32 cellular contexts compared by ENCODE assay signal in the genomic region with DNA sequence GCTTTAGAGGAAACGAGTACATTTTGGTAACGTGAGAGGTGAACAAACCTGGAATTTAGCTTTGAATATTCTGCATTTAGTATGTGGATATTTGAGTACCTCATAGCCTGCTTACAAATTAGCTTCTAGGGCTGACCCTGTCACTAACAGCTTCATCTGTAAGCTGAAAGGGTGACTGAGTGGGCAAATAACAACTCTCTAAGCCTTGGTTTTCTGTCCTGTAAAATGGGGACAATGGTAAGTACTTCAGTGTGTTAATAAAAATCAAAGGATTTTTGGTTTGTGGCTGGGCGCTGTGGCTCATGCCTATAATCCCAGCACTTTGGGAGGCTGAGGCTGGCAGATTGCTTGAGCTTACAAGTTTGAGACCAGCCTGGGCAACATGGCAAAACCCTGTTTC. TPM values are rescaled to one million over a fixed set of nuclear protein-coding genes. Genes with fewer than 3 reads are reported as not detected.
"Had no signal": no experiment of that assay in that cellular context is flagged by ENCODE, and none has a peak within 500 bp of the region (broad histone marks: within the 10 kb centered on the region; RNA-seq: fewer than 3 reads in every experiment).

No MANE protein-coding gene starts in this region.

- H3K9me3 ChIP-seq: body of pancreas, gastrocnemius medialis had no signal

- H3K27ac Mint-ChIP-seq: activated CD4-positive, alpha-beta memory T cell treated with anti-CD3 and anti-CD28 coated beads for 36 hours; activated CD4-positive, alpha-beta T cell treated with anti-CD3 and anti-CD28 coated beads for 36 hours; activated CD4-positive, alpha-beta T cell treated with anti-CD3 and anti-CD28 coated beads, Interleukin-2, amount 10 ng/mL, durations not matched to agents 24 days and 14 days; activated CD8-positive, alpha-beta T cell treated with anti-CD3 and anti-CD28 coated beads, Interleukin-2, amount 10 ng/mL, durations not matched to agents 7 days and 5 days; activated naive CD8-positive, alpha-beta T cell; activated T-helper 17 cell treated with anti-CD3 and anti-CD28 coated beads, Interleukin-2, amount 50 U/mL, for 72 hours; effector memory CD8-positive, alpha-beta T cell; T-helper 1 cell treated with Interleukin-12 subunit alpha and Interleukin-12 subunit beta and Interleukin-4 antibody, amounts not matched to agents 30 μg/mL and 1 μg/mL, for 36 hours had no signal

- H3K9me3 Mint-ChIP-seq: activated CD4-positive, alpha-beta T cell treated with anti-CD3 and anti-CD28 coated beads, Interleukin-2, amount 10 ng/mL, durations not matched to agents 24 days and 14 days; T-helper 1 cell treated with Interleukin-12 subunit alpha and Interleukin-12 subunit beta and Interleukin-4 antibody, amounts not matched to agents 30 μg/mL and 1 μg/mL, for 36 hours had no signal

- DNase-seq: activated CD4-positive, alpha-beta memory T cell treated with anti-CD3 and anti-CD28 coated beads for 36 hours; activated CD4-positive, alpha-beta T cell treated with anti-CD3 and anti-CD28 coated beads for 36 hours; activated CD4-positive, alpha-beta T cell treated with anti-CD3 and anti-CD28 coated beads, Interleukin-2, amount 10 ng/mL, durations not matched to agents 24 days and 14 days; activated CD4-positive, CD25-positive, alpha-beta regulatory T cell; activated CD4-positive, CD25-positive, alpha-beta regulatory T cell treated with anti-CD3 and anti-CD28 coated beads, Interleukin-2, amount 50 U/mL, for 72 hours; activated CD8-positive, alpha-beta T cell treated with anti-CD3 and anti-CD28 coated beads, Interleukin-2, amount 10 ng/mL, durations not matched to agents 7 days and 5 days; activated effector memory CD4-positive, alpha-beta T cell treated with Interleukin-2 at 50 U/mL for 16 hours; activated gamma-delta T cell treated with Interleukin-2 at 50 U/mL for 16 hours; activated naive CD4-positive, alpha-beta T cell treated with anti-CD3 and anti-CD28 coated beads, Interleukin-2, amount 50 U/mL, for 16 hours; activated naive CD4-positive, alpha-beta T cell treated with Interleukin-2 at 50 U/mL for 16 hours; activated T-cell treated with anti-CD3 and anti-CD28 coated beads, Interleukin-2, amount 50 U/mL, for 4 hours; amniotic stem cell; anterior cingulate cortex; body of pancreas; caudate nucleus; cortex of kidney; dermis blood vessel endothelial cell; effector CD4-positive, alpha-beta T cell; effector memory CD8-positive, alpha-beta T cell; erythroblast; foreskin keratinocyte; gastrocnemius medialis; glutamatergic neuron; heart left ventricle; T-helper 9 cell had no signal

- H3K4me3 ChIP-seq: body of pancreas, esophagus muscularis mucosa, gastrocnemius medialis, heart left ventricle had no signal

- H3K27ac ChIP-seq: body of pancreas, esophagus muscularis mucosa, foreskin keratinocyte, gastrocnemius medialis, heart left ventricle had no signal

- H3K4me3 Mint-ChIP-seq: activated CD4-positive, alpha-beta memory T cell treated with anti-CD3 and anti-CD28 coated beads for 36 hours; activated CD4-positive, alpha-beta T cell treated with anti-CD3 and anti-CD28 coated beads for 36 hours; activated CD4-positive, alpha-beta T cell treated with anti-CD3 and anti-CD28 coated beads, Interleukin-2, amount 10 ng/mL, durations not matched to agents 24 days and 14 days; activated CD8-positive, alpha-beta T cell treated with anti-CD3 and anti-CD28 coated beads, Interleukin-2, amount 10 ng/mL, durations not matched to agents 7 days and 5 days; activated naive CD8-positive, alpha-beta T cell; activated T-cell treated with anti-CD3 and anti-CD28 coated beads, Interleukin-2, amount 50 U/mL, for 4 hours; activated T-helper 17 cell treated with anti-CD3 and anti-CD28 coated beads, Interleukin-2, amount 50 U/mL, for 72 hours; effector memory CD8-positive, alpha-beta T cell; T-helper 1 cell treated with Interleukin-12 subunit alpha and Interleukin-12 subunit beta and Interleukin-4 antibody, amounts not matched to agents 30 μg/mL and 1 μg/mL, for 36 hours had no signal

- FAIRE-seq: colon had no signal

- H3K27me3 ChIP-seq: body of pancreas, esophagus muscularis mucosa, foreskin keratinocyte, gastrocnemius medialis, heart left ventricle had no signal

- H3K4me1 Mint-ChIP-seq: activated CD4-positive, alpha-beta T cell treated with anti-CD3 and anti-CD28 coated beads, Interleukin-2, amount 10 ng/mL, durations not matched to agents 24 days and 14 days had no signal

- H3K27me3 Mint-ChIP-seq: activated CD4-positive, alpha-beta memory T cell treated with anti-CD3 and anti-CD28 coated beads for 36 hours; activated CD4-positive, alpha-beta T cell treated with anti-CD3 and anti-CD28 coated beads for 36 hours; activated CD4-positive, alpha-beta T cell treated with anti-CD3 and anti-CD28 coated beads, Interleukin-2, amount 10 ng/mL, durations not matched to agents 24 days and 14 days; activated naive CD8-positive, alpha-beta T cell; activated T-helper 17 cell treated with anti-CD3 and anti-CD28 coated beads, Interleukin-2, amount 50 U/mL, for 72 hours; effector memory CD8-positive, alpha-beta T cell had no signal

- H3K4me1 ChIP-seq: foreskin keratinocyte, gastrocnemius medialis had no signal

- ATAC-seq: activated CD4-positive, alpha-beta T cell treated with anti-CD3 and anti-CD28 coated beads for 36 hours; activated CD8-positive, alpha-beta T cell treated with anti-CD3 and anti-CD28 coated beads, Interleukin-2, amount 10 ng/mL, durations not matched to agents 7 days and 5 days; activated T-cell treated with anti-CD3 and anti-CD28 coated beads, Interleukin-2, amount 50 U/mL, for 4 hours; activated T-helper 17 cell treated with anti-CD3 and anti-CD28 coated beads, Interleukin-2, amount 50 U/mL, for 72 hours; body of pancreas; effector memory CD8-positive, alpha-beta T cell; foreskin keratinocyte; gastrocnemius medialis; heart left ventricle had no signal

RNA-seq across cellular contexts. Expression of gene GUCA1B, which starts 8.5 kb away (rescaled TPM):
- total RNA-seq: body of pancreas had no signal

RNA-seq across cellular contexts. Expression of gene GUCA1A, which starts 30.1 kb away (rescaled TPM):
- total RNA-seq: activated CD4-positive, alpha-beta memory T cell treated with anti-CD3 and anti-CD28 coated beads for 36 hours; activated CD4-positive, alpha-beta T cell treated with anti-CD3 and anti-CD28 coated beads for 36 hours; activated CD4-positive, alpha-beta T cell treated with anti-CD3 and anti-CD28 coated beads, Interleukin-2, amount 10 ng/mL, durations not matched to agents 24 days and 14 days; activated CD8-positive, alpha-beta T cell treated with anti-CD3 and anti-CD28 coated beads, Interleukin-2, amount 10 ng/mL, durations not matched to agents 7 days and 5 days; activated T-cell treated with anti-CD3 and anti-CD28 coated beads, Interleukin-2, amount 50 U/mL, for 4 hours; body of pancreas; chondrocyte; dermis blood vessel endothelial cell; esophagus muscularis mucosa; foreskin keratinocyte; gastrocnemius medialis; T-helper 2 cell treated with Interferon-gamma antibody and Interleukin-4, amounts not matched to agents 100 ng/mL and 5 ng/mL, for 36 hours had no signal
- polyA plus RNA-seq: heart left ventricle had no signal
